1 cellular context compared by ENCODE assay signal in genomic region chr6:43954311-43955131, GRCh38.
TF ChIP-seq lines count a peak whose summit lies in the region.

No MANE protein-coding gene starts in this region.

TF ChIP-seq in HepG2, 621 proteins besides CTCF, POLR2A, EP300 and RAD21 (continued from another document and continues in another):
- TF ChIP-seq ZNF646 (CRISPR knock-in tag; IDR thresholded peaks at IDR 0.05) (no peak), SMAD1 (CRISPR knock-in tag; IDR thresholded peaks at IDR 0.05; ENCODE audit: borderline replicate concordance, low read depth) (0 out of 2 replicates have a peak, but pooled peaks have one; percentile 46), HOMEZ (CRISPR knock-in tag; IDR thresholded peaks at IDR 0.05; ENCODE audit: low read depth) (peak; percentile 54), PAX8 (CRISPR knock-in tag; IDR thresholded peaks at IDR 0.05; ENCODE audit: borderline replicate concordance) (no peak), ZNF598 (CRISPR knock-in tag; IDR thresholded peaks at IDR 0.05; ENCODE audit: borderline replicate concordance) (0 out of 2 replicates have a peak, but pooled peaks have one; percentile 24), THAP9 (CRISPR knock-in tag; IDR thresholded peaks at IDR 0.05; ENCODE audit: borderline replicate concordance) (peak; percentile 47; the same call in 1 of the 2 replicates), POLR2AphosphoS5 (IDR thresholded peaks at IDR 0.05; ENCODE audit: low read depth, low read length) (peak; percentile 52), HIC2 (CRISPR knock-in tag; IDR thresholded peaks at IDR 0.05; ENCODE audit: low read depth) (peak; percentile 100), ZNF567 (CRISPR knock-in tag; IDR thresholded peaks at IDR 0.05; ENCODE audit: borderline replicate concordance) (peak; percentile 83; the same call in 1 of the 2 replicates), ZFX (CRISPR knock-in tag; IDR thresholded peaks at IDR 0.05; ENCODE audit: low read depth) (peak; percentile 82), ZNF761 (CRISPR knock-in tag; conservative IDR thresholded peaks at IDR 0.05) (0 out of 2 replicates have a peak, but pooled peaks have one; percentile 30), E2F2 (CRISPR knock-in tag; IDR thresholded peaks at IDR 0.05; ENCODE audit: borderline replicate concordance) (no peak), MTA1 (CRISPR knock-in tag; IDR thresholded peaks at IDR 0.05; ENCODE audit: borderline replicate concordance) (peak; percentile 97), SMYD3 (CRISPR knock-in tag; IDR thresholded peaks at IDR 0.05) (0 out of 2 replicates have a peak, but pooled peaks have one; percentile 53), TMF1 (CRISPR knock-in tag; IDR thresholded peaks at IDR 0.05; ENCODE audit: low read depth) (peak; percentile 69; the same call in 1 of the 2 replicates), ZNF431 (CRISPR knock-in tag; IDR thresholded peaks at IDR 0.05; ENCODE audit: borderline replicate concordance, low read depth) (peak; percentile 97), ZNF556 (CRISPR knock-in tag; IDR thresholded peaks at IDR 0.05; ENCODE audit: borderline replicate concordance) (peak; percentile 85; the same call in 1 of the 2 replicates), MXI1 (IDR thresholded peaks at IDR 0.05; ENCODE audit: borderline replicate concordance, low read depth, low read length) (peak; percentile 65; the same call in 1 of the 3 replicates), FOXP4 (CRISPR knock-in tag; IDR thresholded peaks at IDR 0.05) (peak; percentile 32), ZNF362 (CRISPR knock-in tag; IDR thresholded peaks at IDR 0.05; ENCODE audit: borderline replicate concordance) (no peak), KDM2A (CRISPR knock-in tag; IDR thresholded peaks at IDR 0.05; ENCODE audit: borderline replicate concordance, low read depth) (0 out of 2 replicates have a peak, but pooled peaks have one; percentile 4), SIX1 (CRISPR knock-in tag; IDR thresholded peaks at IDR 0.05; ENCODE audit: borderline replicate concordance) (peak; percentile 66; the same call in 1 of the 2 replicates), NR2C2 (CRISPR knock-in tag; IDR thresholded peaks at IDR 0.05; ENCODE audit: borderline replicate concordance) (no peak), ZNF296 (CRISPR knock-in tag; conservative IDR thresholded peaks at IDR 0.05) (peak; percentile 91), TFAP4 (IDR thresholded peaks at IDR 0.05; ENCODE audit: borderline replicate concordance, low read depth) (peak; percentile 85; the same call in 1 of the 2 replicates), LCORL (IDR thresholded peaks at IDR 0.05) (no peak), LCORL (CRISPR knock-in tag; IDR thresholded peaks at IDR 0.05) (peak; percentile 41; the same call in 1 of the 2 replicates), ISL2 (CRISPR knock-in tag; IDR thresholded peaks at IDR 0.05) (no peak), MYC (CRISPR knock-in tag; IDR thresholded peaks at IDR 0.05; ENCODE audit: borderline replicate concordance) (no peak; the same call in 1 of the 2 replicates), SNRNP70 (IDR thresholded peaks at IDR 0.05; ENCODE audit: low read depth, low read length) (no peak), ZSCAN25 (CRISPR knock-in tag; IDR thresholded peaks at IDR 0.05) (peak; percentile 67), ZNF280B (CRISPR knock-in tag; IDR thresholded peaks at IDR 0.05; ENCODE audit: borderline replicate concordance) (peak; percentile 20; the same call in 1 of the 2 replicates)
